In genomic region chr5:132905938-132906337, GRCh38 we compare ENCODE assay signal across 10 cellular contexts. TPM values are rescaled to one million over a fixed set of nuclear protein-coding genes. Genes with fewer than 3 reads are reported as not detected.
A peak's percentile ranks its signal among the peaks of the same experiment; 100 is the strongest.
DNase-seq lines count a peak whose midpoint lies in the region; ATAC-seq, FAIRE-seq and TF ChIP-seq lines count a peak whose summit lies in the region.
"Had no signal": no experiment of that assay in that cellular context is flagged by ENCODE, and none has a peak within 500 bp of the region (broad histone marks: within the 10 kb centered on the region; RNA-seq: fewer than 3 reads in every experiment).

No MANE protein-coding gene starts in this region.

- peaks cover 3% of the 10 kb centered on the region for H3K4me1 ChIP-seq in endodermal cell (ENCODE audit: control insufficient read depth, insufficient read depth, low read length)
- H3K4me1 ChIP-seq in pancreas, result peaks cover 0 to 11% (median 0%) of the 10 kb centered on the region in 3 donors
- peaks cover 0 to 8% (median 0%) of the 10 kb centered on the region in 3 donors for H3K4me1 ChIP-seq in gastroesophageal sphincter

- FAIRE-seq in GM12891 (lab: Jason Lieb, UNC) (peak; percentile 28), pancreas (lab: Jason Lieb, UNC) (no peak), frontal cortex (lab: Jason Lieb, UNC) (no peak)

- no peak overlapping the region for H3K4me3 Mint-ChIP-seq in endodermal cell

- H3K27me3 ChIP-seq in endodermal cell (ENCODE audit: control insufficient read depth, insufficient read depth, low read length, poor library complexity, severe bottlenecking) (no peaks in the 10 kb centered on the region), pancreas (no peaks in the 10 kb centered on the region), gastroesophageal sphincter (no peaks in the 10 kb centered on the region)

- H3K36me3 ChIP-seq in endodermal cell (ENCODE audit: control insufficient read depth, insufficient read depth, low read length) (peaks cover 68% of the 10 kb centered on the region), pancreas (no peaks in the 10 kb centered on the region), gastroesophageal sphincter (peaks cover 0 to 25% of the 10 kb centered on the region in 2 donors)

- no peaks in the 10 kb centered on the region for H3K27me3 Mint-ChIP-seq in endodermal cell (ENCODE audit: insufficient read depth)

- H3K9me3 ChIP-seq in endodermal cell (ENCODE audit: control insufficient read depth, low read length) (no peaks in the 10 kb centered on the region), pancreas (no peaks in the 10 kb centered on the region), gastroesophageal sphincter (no peaks in the 10 kb centered on the region)

- TF ChIP-seq CTCF in endodermal cell (conservative IDR thresholded peaks at IDR 0.05) (peak; percentile 52), pancreas (IDR thresholded peaks at IDR 0.05) (no peak), gastroesophageal sphincter (IDR thresholded peaks at IDR 0.05) (no peak)

- DNase-seq in GM12891 (ENCODE audit: insufficient read length, low spot score) (no peak), NCI-H2029 treated with DMSO at 0.1 percent for 48 hours (lab: John Stamatoyannopoulos, UW) (peak; percentile 91), endodermal cell (no peak), pancreas (peak in 1 of 6 donors; percentile 38), frontal cortex (ENCODE audit: low spot score in 2 of 2) (no peak)
- DNase-seq: activated CD4-positive, alpha-beta T cell treated with anti-CD3 and anti-CD28 coated beads for 1 hour; activated naive CD4-positive, alpha-beta T cell treated with Interleukin-2 at 50 U/mL for 16 hours; right cardiac atrium had no signal

- H3K4me1 Mint-ChIP-seq in endodermal cell, result peaks cover 9% of the 10 kb centered on the region

- ATAC-seq in pancreas (peak; percentile 82 to 88 (median 87)), gastroesophageal sphincter (no peak), HG02642 (IDR thresholded peaks at IDR 0.05; ENCODE audit: poor library complexity, unreplicated experiment) (no peak)
- ATAC-seq: right cardiac atrium had no signal

- no peak for TF ChIP-seq POLR2A in GM12891 (IDR thresholded peaks at IDR 0.05; ENCODE audit: low read depth, low read length)
- no peak for TF ChIP-seq POLR2A in gastroesophageal sphincter (IDR thresholded peaks at IDR 0.05)

- intact Hi-C loops in pancreas (cut with DNase I), result no loop called here

- no peak overlapping the region for H3K4me3 ChIP-seq in endodermal cell (ENCODE audit: low read length)
- H3K4me3 ChIP-seq in pancreas, result no peak overlapping the region
- no peak overlapping the region for H3K4me3 ChIP-seq in gastroesophageal sphincter

- no peaks in the 10 kb centered on the region for H3K9me3 Mint-ChIP-seq in endodermal cell

- no peak overlapping the region for H3K27ac Mint-ChIP-seq in endodermal cell

- no peak for TF ChIP-seq EP300 in gastroesophageal sphincter (IDR thresholded peaks at IDR 0.05)

- WGBS in endodermal cell (ENCODE audit: insufficient coverage in 1 of 2, insufficient read length in 1 of 2), 2 experiments, result 85 to 94% methylated on average over 1 to 2 of the region's 2 CpGs
- WGBS in pancreas, 2 donors, result 29 to 35% methylated on average over 2 of the region's 2 CpGs
- WGBS in gastroesophageal sphincter (ENCODE audit: low coverage in 1 of 2), 2 donors, result 75 to 88% methylated on average over 1 to 2 of the region's 2 CpGs

- no peak overlapping the region for H3K9ac ChIP-seq in endodermal cell (ENCODE audit: extremely low read depth, low read length, poor library complexity, severe bottlenecking)

- peaks cover 29% of the 10 kb centered on the region for H3K36me3 Mint-ChIP-seq in endodermal cell (ENCODE audit: low read depth)

- H3K27ac ChIP-seq in endodermal cell (ENCODE audit: low read depth, low read length), result no peak overlapping the region
- peak overlapping the region in 1 of 4 donors; percentile 33 for H3K27ac ChIP-seq in pancreas
- no peak overlapping the region for H3K27ac ChIP-seq in gastroesophageal sphincter

TF ChIP-seq in GM12891, 5 proteins besides CTCF, POLR2A, EP300 and RAD21:
- no peak for TF ChIP-seq POU2F2 (IDR thresholded peaks at IDR 0.05; ENCODE audit: low read depth, low read length)
- no peak for TF ChIP-seq TAF1 (IDR thresholded peaks at IDR 0.05; ENCODE audit: low read depth, low read length)
- TF ChIP-seq SPI1 (IDR thresholded peaks at IDR 0.05; ENCODE audit: low read depth, low read length), result no peak
- TF ChIP-seq POLR2AphosphoS5 (IDR thresholded peaks at IDR 0.05; ENCODE audit: low read depth, low read length), result no peak
- no peak for TF ChIP-seq PAX5 (IDR thresholded peaks at IDR 0.05; ENCODE audit: insufficient read depth, low read length, severe bottlenecking)

RNA-seq across cellular contexts. Expression of gene LEAP2, which starts 32.5 kb away (rescaled TPM):
- 0.53 TPM for polyA plus RNA-seq in GM12891 (2012; ENCODE audit: low read depth, missing spikeins)
- total RNA-seq in endodermal cell, result under 1 TPM; 0.92 to 0.95 TPM
- 1.9 TPM for polyA plus RNA-seq in endodermal cell (2013, experiment 1 of 2)
- polyA plus RNA-seq in endodermal cell (2013, experiment 2 of 2), result 0.91 TPM
- total RNA-seq in pancreas, result 1 to 10 TPM in 3 of 6 donors, under 1 TPM in 3; 0.55 to 2.0 (median 1.1) TPM
- polyA plus RNA-seq in pancreas, result 1 to 10 TPM; 2.3 to 3.9 TPM
- 1 to 10 TPM in 2 of 4 donors, under 1 TPM in 2; 0.12 to 1.9 (median 0.74) TPM for total RNA-seq in gastroesophageal sphincter
- 1.2 TPM for total RNA-seq in frontal cortex

RNA-seq across cellular contexts. Expression of gene UQCRQ, which starts 39.5 kb away (rescaled TPM):
- polyA plus RNA-seq in GM12891 (2012; ENCODE audit: low read depth, missing spikeins), result 499 TPM
- total RNA-seq in endodermal cell (100 to 1,000 TPM; 261 to 286 TPM), pancreas (100 to 1,000 TPM; 133 to 235 (median 189) TPM), gastroesophageal sphincter (100 to 1,000 TPM; 106 to 169 (median 128) TPM), frontal cortex (75.8 TPM)
- 271 TPM for polyA plus RNA-seq in endodermal cell (2013, experiment 1 of 2)
- polyA plus RNA-seq in endodermal cell (2013, experiment 2 of 2), result 294 TPM
- 100 to 1,000 TPM; 208 to 216 TPM for polyA plus RNA-seq in pancreas

RNA-seq across cellular contexts. Expression of gene GDF9, which starts 39.7 kb away (rescaled TPM):
- 0.39 TPM for polyA plus RNA-seq in GM12891 (2012; ENCODE audit: low read depth, missing spikeins)
- total RNA-seq in endodermal cell (under 1 TPM; 0.26 to 0.33 TPM), pancreas (under 1 TPM; 0.19 to 0.93 (median 0.31) TPM), gastroesophageal sphincter (under 1 TPM in 3 of 4 donors, not detected in 1; 0.23 to 0.37 (median 0.31) TPM), frontal cortex (1.2 TPM)
- polyA plus RNA-seq in endodermal cell (2013, experiment 1 of 2), result 0.57 TPM
- 0.33 TPM for polyA plus RNA-seq in endodermal cell (2013, experiment 2 of 2)
- polyA plus RNA-seq in pancreas, result 1 to 10 TPM in 1 of 2 donors, under 1 TPM in 1; 0.42 to 1.1 TPM

RNA-seq across cellular contexts. Expression of gene AFF4, which starts 57.5 kb away (rescaled TPM):
- polyA plus RNA-seq in GM12891 (2012; ENCODE audit: low read depth, missing spikeins), result 7.1 TPM
- 100 to 1,000 TPM; 107 to 108 TPM for total RNA-seq in endodermal cell
- 57.1 TPM for polyA plus RNA-seq in endodermal cell (2013, experiment 1 of 2)
- polyA plus RNA-seq in endodermal cell (2013, experiment 2 of 2), result 64.4 TPM
- total RNA-seq in pancreas, result 10 to 100 TPM; 24.8 to 40.2 (median 27.8) TPM
- polyA plus RNA-seq in pancreas, result 10 to 100 TPM in 1 of 2 donors, 1 to 10 TPM in 1; 6.7 to 12.5 TPM
- total RNA-seq in gastroesophageal sphincter, result 10 to 100 TPM; 55.0 to 87.6 (median 75.3) TPM
- total RNA-seq in frontal cortex, result 62.4 TPM

Comparison
In these comparisons a context has a peak if more than half of its experiments do, and no peak if none do; other contexts are left out.
1. ATAC-seq: peak in pancreas (4 of 4); none in gastroesophageal sphincter (single experiment) and HG02642 (single experiment).